Comparison of ENCODE assay signal across 4 cellular contexts in genomic region chr10:25874402-25874801, GRCh38. TPM values are rescaled to one million over a fixed set of nuclear protein-coding genes. Genes with fewer than 3 reads are reported as not detected.
"Had no signal": no experiment of that assay in that cellular context is flagged by ENCODE, and none has a peak within 500 bp of the region (broad histone marks: within the 10 kb centered on the region; RNA-seq: fewer than 3 reads in every experiment).

No MANE protein-coding gene starts in this region.

RNA-seq across cellular contexts. Expression of gene MYO3A, which starts 59.6 kb away (rescaled TPM):
- total RNA-seq: LHCN-M2, M059J, MCF 10A, NCI-H460 had no signal
